In the genomic region with DNA sequence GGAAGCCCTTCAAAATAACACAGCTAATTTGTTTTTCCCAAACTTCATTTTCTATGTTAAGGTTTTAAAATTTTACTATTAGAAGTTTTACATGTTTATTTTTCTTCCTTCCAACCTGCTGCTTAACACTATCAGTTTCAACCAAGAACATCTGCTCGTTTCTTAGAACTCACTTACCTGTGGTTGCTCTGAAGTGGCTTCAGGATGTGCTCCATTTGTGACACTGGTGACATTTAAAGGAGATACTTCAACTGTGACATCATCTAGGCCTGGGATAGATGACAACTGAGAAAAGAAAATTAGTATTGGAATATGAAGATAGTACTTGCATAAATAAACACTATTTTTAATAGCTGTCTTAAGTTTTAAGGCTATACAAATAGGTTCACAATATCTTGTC, we compare ENCODE assay signal across 11 cellular contexts. TPM values are rescaled to one million over a fixed set of nuclear protein-coding genes. Genes with fewer than 3 reads are reported as not detected.
DNase-seq lines count a peak whose midpoint lies in the region; ATAC-seq, FAIRE-seq and TF ChIP-seq lines count a peak whose summit lies in the region.
"Had no signal": no experiment of that assay in that cellular context is flagged by ENCODE, and none has a peak within 500 bp of the region (broad histone marks: within the 10 kb centered on the region; RNA-seq: fewer than 3 reads in every experiment).

No MANE protein-coding gene starts in this region.

- H3K4me3 Mint-ChIP-seq in activated CD4-positive, alpha-beta T cell treated with anti-CD3 and anti-CD28 coated beads for 36 hours = no peak overlapping the region

- no peaks in the 10 kb centered on the region for H3K27me3 Mint-ChIP-seq in activated CD4-positive, alpha-beta T cell treated with anti-CD3 and anti-CD28 coated beads for 36 hours

- H3K79me2 ChIP-seq in K562 (ENCODE audit: control insufficient read depth, insufficient read depth, low read length) = no peaks in the 10 kb centered on the region

- no peak for TF ChIP-seq RAD21 in K562 (CRISPR knock-in tag; conservative IDR thresholded peaks at IDR 0.05 in 1 of 2, IDR thresholded peaks at IDR 0.05 in 1 of 2)

- H3K4me1 ChIP-seq in K562 (replicated peaks in 1 of 2; ENCODE audit: control insufficient read depth in 2 of 2, insufficient read depth in 2 of 2, low read length in 2 of 2) = no peaks in the 10 kb centered on the region; a peak in 1 of 5 replicates

- peak; percentile 78 for ATAC-seq in activated CD4-positive, alpha-beta T cell treated with anti-CD3 and anti-CD28 coated beads for 36 hours
- peak; percentile 86 for ATAC-seq in GM21390 (IDR thresholded peaks at IDR 0.05; ENCODE audit: unreplicated experiment)
- ATAC-seq in HG03103 (IDR thresholded peaks at IDR 0.05; ENCODE audit: low read depth, unreplicated experiment) = peak; percentile 87
- ATAC-seq in K562 = peak; percentile 63; the same call in 2 of the 3 replicates
- ATAC-seq in left colon = no peak

- FAIRE-seq in K562 (lab: Jason Lieb, UNC) = peak; percentile 73

- DNase-seq in activated CD4-positive, alpha-beta T cell treated with anti-CD3 and anti-CD28 coated beads for 36 hours = peak; percentile 32
- DNase-seq in activated CD4-positive, alpha-beta T cell treated with anti-CD3 and anti-CD28 coated beads, Interleukin-2, amount 50 U/mL, for 4 hours = no peak
- DNase-seq in K562 (ENCODE audit: extremely low read depth in 1 of 4, low spot score in 3 of 4) (peak in 2 of 4 experiments; percentile 21), NCI-H524 treated with DMSO at 0.1 percent for 48 hours (lab: John Stamatoyannopoulos, UW) (no peak), globus pallidus (ENCODE audit: low spot score) (no peak), left colon (no peak)
- DNase-seq: activated gamma-delta T cell; effector CD8-positive, alpha-beta T cell; NCI-H2227 treated with DMSO at 0.1 percent for 48 hours had no signal

- H3K4me1 Mint-ChIP-seq in activated CD4-positive, alpha-beta T cell treated with anti-CD3 and anti-CD28 coated beads for 36 hours = peaks cover 13% of the 10 kb centered on the region

- in situ Hi-C loops in K562 (cut with MboI) = no loop called here

- no peaks in the 10 kb centered on the region for H3K9me3 Mint-ChIP-seq in activated CD4-positive, alpha-beta T cell treated with anti-CD3 and anti-CD28 coated beads for 36 hours (ENCODE audit: low read depth)

- no peak for TF ChIP-seq CTCF in K562 (IDR thresholded peaks at IDR 0.05 in 2 of 3, conservative IDR thresholded peaks at IDR 0.05 in 1 of 3; ENCODE audit: insufficient read depth in 2 of 3, low read depth in 1 of 3, low read length in 3 of 3)

- intact Hi-C loops in activated CD4-positive, alpha-beta T cell treated with anti-CD3 and anti-CD28 coated beads for 36 hours (cut with DNase I, micrococcal nuclease) = no loop called here
- intact Hi-C loops in K562 (cut with micrococcal nuclease) = no loop called here
- intact Hi-C loops in left colon (cut with DNase I, micrococcal nuclease) = no loop called here

- no peaks in the 10 kb centered on the region for H4K20me1 ChIP-seq in K562 (replicated peaks; ENCODE audit: control insufficient read depth, insufficient read depth, low read length)

- peaks cover 11% of the 10 kb centered on the region for H3K36me3 Mint-ChIP-seq in activated CD4-positive, alpha-beta T cell treated with anti-CD3 and anti-CD28 coated beads for 36 hours (ENCODE audit: low read depth)

- CTCF ChIA-PET in activated CD4-positive, alpha-beta T cell treated with anti-CD3 and anti-CD28 coated beads for 36 hours (lab: Charles Lee) = interaction anchor here (1.2 to 2.2 kb wide), 2 partner anchors 12 to 17 kb away, joined by 3 to 5 read pairs; partner anchors contain the start of gene WASHC3
- CTCF ChIA-PET in K562 (lab: Yijun Ruan, JAX; ENCODE audit: low intra/inter-chr PET ratio) = no interaction called here

- no peak overlapping the region for H3K4me2 ChIP-seq in K562 (ENCODE audit: insufficient read depth, low read length)

- peaks cover 10% of the 10 kb centered on the region; the same call in 1 of the 3 replicates for H3K36me3 ChIP-seq in K562 (ENCODE audit: control insufficient read depth, insufficient read depth, low read length)

- TF ChIP-seq EP300 in K562 (IDR thresholded peaks at IDR 0.05; ENCODE audit: low read length) = no peak

- H3K27ac Mint-ChIP-seq in activated CD4-positive, alpha-beta T cell treated with anti-CD3 and anti-CD28 coated beads for 36 hours = no peak overlapping the region

- 13% methylated on average over 1 of the region's 1 CpG for WGBS in K562 (ENCODE audit: insufficient coverage, low coverage, missing lambda C conversion rate)

- H3K9me3 ChIP-seq in K562 (replicated peaks; ENCODE audit: control insufficient read depth, insufficient read depth, low read depth, low read length) = no peaks in the 10 kb centered on the region

- POLR2A ChIA-PET in activated CD4-positive, alpha-beta T cell treated with anti-CD3 and anti-CD28 coated beads for 36 hours (lab: Charles Lee) = no interaction called here
- POLR2A ChIA-PET in K562 (lab: Yijun Ruan, JAX) = interaction anchor here (0.8 kb wide), 1 partner anchor 10 kb away, joined by 3 read pairs; no protein-coding TSS in a partner anchor

- no peak overlapping the region for H3K27ac ChIP-seq in K562 (ENCODE audit: extremely low read depth, low read depth, low read length)

- no peak overlapping the region for H2AFZ ChIP-seq in K562 (ENCODE audit: low read depth, low read length)

- no TSS peak for BruUV-seq in K562 (replicated peaks; lab: Mats Ljungman, UMichigan)

- no peaks in the 10 kb centered on the region for H3K27me3 ChIP-seq in K562 (ENCODE audit: control insufficient read depth in 2 of 2, insufficient read depth in 2 of 2, low read length in 2 of 2)

- no peak for TF ChIP-seq POLR2A in K562 (conservative IDR thresholded peaks at IDR 0.05)

- H3K9me1 ChIP-seq in K562 (ENCODE audit: control insufficient read depth, insufficient read depth, low read length) = peaks cover 3% of the 10 kb centered on the region

- H3K9ac ChIP-seq in K562 (ENCODE audit: insufficient read depth in 1 of 2, low read depth in 2 of 2, low read length in 2 of 2) = no peak overlapping the region

- H3K4me3 ChIP-seq in K562 = no peak overlapping the region

TF ChIP-seq in K562, 482 proteins besides CTCF, POLR2A, EP300 and RAD21:
- TF ChIP-seq STAT5A (IDR thresholded peaks at IDR 0.05; ENCODE audit: borderline replicate concordance, low read length) (peak; percentile 50; the same call in 1 of the 2 replicates), TCF3 (CRISPR knock-in tag; IDR thresholded peaks at IDR 0.05) (peak; percentile 59), BCLAF1 (IDR thresholded peaks at IDR 0.05; ENCODE audit: borderline replicate concordance in 1 of 2, control insufficient read depth in 1 of 2, low read depth in 2 of 2, low read length in 1 of 2) (no peak), EP400 (IDR thresholded peaks at IDR 0.05) (no peak)

RNA-seq across cellular contexts. Expression of gene WASHC3, which starts 17.9 kb away (rescaled TPM):
- total RNA-seq in activated CD4-positive, alpha-beta T cell treated with anti-CD3 and anti-CD28 coated beads for 36 hours = 10 to 100 TPM; 36.1 to 64.4 TPM
- total RNA-seq in K562 (2011; cell fraction: chromatin; rRNA removed; ENCODE audit: low replicate concordance) = 5.7 and 16.7 TPM in 2 replicates
- total RNA-seq in K562 (2011; cell fraction: nucleolus; rRNA removed) = 5.0 and 6.8 TPM in 2 replicates
- total RNA-seq in K562 (2011; cell fraction: nucleoplasm; rRNA removed) = 4.5 and 9.2 TPM in 2 replicates
- total RNA-seq in K562 (2014; rRNA removed) = 19.7 and 22.9 TPM in 2 replicates
- total RNA-seq in K562 (2014; rRNA removed; fragmentation: Illumina TruSeq; extraction: Trizol) = 27.5 and 33.4 TPM in 2 replicates
- total RNA-seq in K562 (2015; rRNA removed; fragmentation: Illumina TruSeq; extraction: Trizol) = 32.1 and 35.1 TPM in 2 replicates
- total RNA-seq in K562 (2021) = 14.1 and 14.3 TPM in 2 replicates
- 43.5 and 52.9 TPM in 2 replicates for polyA plus RNA-seq in K562 (2011; rRNA removed)
- 18.9 and 23.4 TPM in 2 replicates for polyA plus RNA-seq in K562 (2011; cell fraction: cytosol; rRNA removed)
- 12.5 and 15.6 TPM in 2 replicates for polyA plus RNA-seq in K562 (2011; cell fraction: nucleus; rRNA removed)
- 26.8 and 34.3 TPM in 2 replicates for polyA plus RNA-seq in K562 (2012)
- polyA plus RNA-seq in K562 (2014; fragmentation: Illumina TruSeq; extraction: Trizol) = 49.3 and 54.4 TPM in 2 replicates
- polyA plus RNA-seq in K562 (2014; fragmentation: Nextera tagmentation; extraction: Ambion mirVana) = 10 to 100 TPM; 67.9 to 74.9 TPM
- 28.3 and 33.8 TPM in 2 replicates for polyA plus RNA-seq in K562 (2014; rRNA removed)
- polyA minus RNA-seq in K562 (2011; rRNA and poly(A)+ RNA removed) = 23.2 and 27.8 TPM in 2 replicates
- polyA minus RNA-seq in K562 (2011; cell fraction: cytosol; rRNA and poly(A)+ RNA removed) = 14.1 and 14.6 TPM in 2 replicates
- polyA minus RNA-seq in K562 (2011; cell fraction: nucleus; rRNA and poly(A)+ RNA removed) = 7.1 and 15.3 TPM in 2 replicates
- 10 to 100 TPM; 30.4 to 32.8 TPM for total RNA-seq in left colon
